In the genomic region with DNA sequence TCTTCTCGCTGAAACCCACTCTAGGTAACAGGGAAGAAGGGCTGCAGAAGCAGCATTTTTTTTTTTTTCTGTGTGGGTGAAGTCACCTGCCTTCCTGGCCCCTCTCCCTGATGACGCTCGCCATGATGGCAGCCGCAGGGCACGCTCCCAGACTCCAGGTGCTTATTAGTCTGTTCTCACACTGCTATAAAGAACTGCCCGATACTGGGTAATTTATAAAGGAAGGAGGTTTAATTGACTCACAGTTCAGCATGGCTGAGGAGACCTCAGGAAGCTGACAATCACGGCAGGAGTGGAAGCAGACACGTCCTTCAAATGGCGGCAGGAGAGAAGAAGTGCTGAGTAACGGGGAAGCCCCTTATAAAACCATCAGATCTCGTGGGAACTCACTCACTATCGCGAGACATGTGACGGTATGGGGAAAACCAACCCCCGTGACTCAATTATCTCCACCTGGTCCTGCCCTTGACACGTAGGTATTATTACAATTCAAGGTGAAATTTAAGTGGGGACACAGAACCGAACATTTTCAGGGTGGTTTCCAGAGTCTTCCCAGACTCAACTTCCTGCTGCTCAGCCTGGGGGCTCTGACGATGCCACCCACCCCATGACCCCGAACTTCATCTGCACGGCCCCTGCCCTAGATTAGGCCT, we compare ENCODE assay signal across 15 cellular contexts. TPM values are rescaled to one million over a fixed set of nuclear protein-coding genes. Genes with fewer than 3 reads are reported as not detected.
A peak's percentile ranks its signal among the peaks of the same experiment; 100 is the strongest.
DNase-seq lines count a peak whose midpoint lies in the region; ATAC-seq and TF ChIP-seq lines count a peak whose summit lies in the region.
"Had no signal": no experiment of that assay in that cellular context is flagged by ENCODE, and none has a peak within 500 bp of the region (broad histone marks: within the 10 kb centered on the region; RNA-seq: fewer than 3 reads in every experiment).

No MANE protein-coding gene starts in this region.

- DNase-seq in activated CD8-positive, alpha-beta T cell treated with anti-CD3 and anti-CD28 coated beads for 36 hours = peak; percentile 48
- DNase-seq in activated CD8-positive, alpha-beta T cell treated with anti-CD3 and anti-CD28 coated beads, Interleukin-2, amount 10 ng/mL, durations not matched to agents 7 days and 5 days = no peak
- peak; percentile 36 for DNase-seq in GM12865 (ENCODE audit: low read depth)
- DNase-seq in NCI-H2029 (lab: John Stamatoyannopoulos, UW) = peak; percentile 40
- no peak for DNase-seq in activated naive CD8-positive, alpha-beta T cell treated with anti-CD3 and anti-CD28 coated beads for 36 hours
- DNase-seq in NCI-H2081 treated with DMSO at 0.1 percent for 48 hours (lab: John Stamatoyannopoulos, UW) = no peak
- DNase-seq: activated gamma-delta T cell treated with Interleukin-2 at 50 U/mL for 16 hours; CD4-positive, CD25-positive, alpha-beta regulatory T cell; glutamatergic neuron; naive B cell; retina; SK-N-SH had no signal

- H3K27ac Mint-ChIP-seq in activated CD8-positive, alpha-beta T cell treated with anti-CD3 and anti-CD28 coated beads for 36 hours = no peak overlapping the region
- H3K27ac Mint-ChIP-seq in activated CD8-positive, alpha-beta T cell treated with anti-CD3 and anti-CD28 coated beads, Interleukin-2, amount 10 ng/mL, durations not matched to agents 7 days and 5 days = no peak overlapping the region
- H3K27ac Mint-ChIP-seq in activated naive CD8-positive, alpha-beta T cell treated with anti-CD3 and anti-CD28 coated beads for 36 hours = no peak overlapping the region
- H3K27ac Mint-ChIP-seq: CD4-positive, CD25-positive, alpha-beta regulatory T cell; WTC11 had no signal

- ATAC-seq in activated CD8-positive, alpha-beta T cell treated with anti-CD3 and anti-CD28 coated beads for 36 hours = peak; percentile 53
- no peak for ATAC-seq in activated CD8-positive, alpha-beta T cell treated with anti-CD3 and anti-CD28 coated beads, Interleukin-2, amount 10 ng/mL, durations not matched to agents 7 days and 5 days
- ATAC-seq in GM19351 (IDR thresholded peaks at IDR 0.05; ENCODE audit: unreplicated experiment) = no peak
- ATAC-seq in GM21576 (IDR thresholded peaks at IDR 0.05; ENCODE audit: unreplicated experiment) = no peak
- ATAC-seq: WTC11 had no signal

- no peaks in the 10 kb centered on the region for H3K9me3 Mint-ChIP-seq in activated CD8-positive, alpha-beta T cell treated with anti-CD3 and anti-CD28 coated beads for 36 hours
- H3K9me3 Mint-ChIP-seq in activated CD8-positive, alpha-beta T cell treated with anti-CD3 and anti-CD28 coated beads, Interleukin-2, amount 10 ng/mL, durations not matched to agents 7 days and 5 days (ENCODE audit: insufficient read depth) = no peaks in the 10 kb centered on the region
- no peaks in the 10 kb centered on the region for H3K9me3 Mint-ChIP-seq in activated naive CD8-positive, alpha-beta T cell treated with anti-CD3 and anti-CD28 coated beads for 36 hours
- H3K9me3 Mint-ChIP-seq: CD4-positive, CD25-positive, alpha-beta regulatory T cell; naive B cell; WTC11 had no signal

- POLR2A ChIA-PET in activated CD8-positive, alpha-beta T cell treated with anti-CD3 and anti-CD28 coated beads for 36 hours (lab: Charles Lee) = no interaction called here
- POLR2A ChIA-PET in activated CD8-positive, alpha-beta T cell treated with anti-CD3 and anti-CD28 coated beads, Interleukin-2, amount 10 ng/mL, durations not matched to agents 7 days and 5 days (lab: Charles Lee) = no interaction called here

- H3K4me3 ChIP-seq in GM12865 (ENCODE audit: low read depth, low read length) = no peak overlapping the region; the same call in 1 of the 2 replicates

- no peaks in the 10 kb centered on the region for H3K36me3 Mint-ChIP-seq in activated CD8-positive, alpha-beta T cell treated with anti-CD3 and anti-CD28 coated beads for 36 hours (ENCODE audit: low read depth)
- H3K36me3 Mint-ChIP-seq in activated CD8-positive, alpha-beta T cell treated with anti-CD3 and anti-CD28 coated beads, Interleukin-2, amount 10 ng/mL, durations not matched to agents 7 days and 5 days (ENCODE audit: low read depth) = no peaks in the 10 kb centered on the region
- H3K36me3 Mint-ChIP-seq in activated naive CD8-positive, alpha-beta T cell treated with anti-CD3 and anti-CD28 coated beads for 36 hours = no peaks in the 10 kb centered on the region
- H3K36me3 Mint-ChIP-seq: CD4-positive, CD25-positive, alpha-beta regulatory T cell; naive B cell; WTC11 had no signal

- no peak for TF ChIP-seq CTCF in activated CD8-positive, alpha-beta T cell treated with anti-CD3 and anti-CD28 coated beads for 36 hours (IDR thresholded peaks at IDR 0.05)
- TF ChIP-seq CTCF in GM12865 (IDR thresholded peaks at IDR 0.05; ENCODE audit: insufficient read depth, low read depth, low read length, missing control alignments) = no peak

- no peaks in the 10 kb centered on the region for H3K4me1 Mint-ChIP-seq in activated CD8-positive, alpha-beta T cell treated with anti-CD3 and anti-CD28 coated beads for 36 hours (ENCODE audit: low read depth)
- H3K4me1 Mint-ChIP-seq in activated CD8-positive, alpha-beta T cell treated with anti-CD3 and anti-CD28 coated beads, Interleukin-2, amount 10 ng/mL, durations not matched to agents 7 days and 5 days (ENCODE audit: low read depth) = no peaks in the 10 kb centered on the region
- no peaks in the 10 kb centered on the region for H3K4me1 Mint-ChIP-seq in activated naive CD8-positive, alpha-beta T cell treated with anti-CD3 and anti-CD28 coated beads for 36 hours
- H3K4me1 Mint-ChIP-seq: CD4-positive, CD25-positive, alpha-beta regulatory T cell; naive B cell; WTC11 had no signal

- peak overlapping the region; percentile 48 for H3K4me3 Mint-ChIP-seq in activated CD8-positive, alpha-beta T cell treated with anti-CD3 and anti-CD28 coated beads for 36 hours
- H3K4me3 Mint-ChIP-seq in activated CD8-positive, alpha-beta T cell treated with anti-CD3 and anti-CD28 coated beads, Interleukin-2, amount 10 ng/mL, durations not matched to agents 7 days and 5 days = no peak overlapping the region
- peak overlapping the region; percentile 35 for H3K4me3 Mint-ChIP-seq in activated naive CD8-positive, alpha-beta T cell treated with anti-CD3 and anti-CD28 coated beads for 36 hours
- H3K4me3 Mint-ChIP-seq: CD4-positive, CD25-positive, alpha-beta regulatory T cell; naive B cell; WTC11 had no signal

- no peaks in the 10 kb centered on the region for H3K27me3 Mint-ChIP-seq in activated CD8-positive, alpha-beta T cell treated with anti-CD3 and anti-CD28 coated beads for 36 hours
- peaks cover 13% of the 10 kb centered on the region for H3K27me3 Mint-ChIP-seq in activated CD8-positive, alpha-beta T cell treated with anti-CD3 and anti-CD28 coated beads, Interleukin-2, amount 10 ng/mL, durations not matched to agents 7 days and 5 days (ENCODE audit: low read depth)
- peaks cover 23% of the 10 kb centered on the region for H3K27me3 Mint-ChIP-seq in activated naive CD8-positive, alpha-beta T cell treated with anti-CD3 and anti-CD28 coated beads for 36 hours

- CTCF ChIA-PET in activated CD8-positive, alpha-beta T cell treated with anti-CD3 and anti-CD28 coated beads for 36 hours (lab: Charles Lee) = no interaction called here
- CTCF ChIA-PET in activated CD8-positive, alpha-beta T cell treated with anti-CD3 and anti-CD28 coated beads, Interleukin-2, amount 10 ng/mL, durations not matched to agents 7 days and 5 days (lab: Charles Lee) = no interaction called here

- intact Hi-C loops in activated CD8-positive, alpha-beta T cell treated with anti-CD3 and anti-CD28 coated beads for 36 hours (cut with micrococcal nuclease) = no loop called here

RNA-seq across cellular contexts. Expression of gene NLRP1, which starts 34.9 kb away (rescaled TPM):
- total RNA-seq in activated CD8-positive, alpha-beta T cell treated with anti-CD3 and anti-CD28 coated beads for 36 hours = 10 to 100 TPM; 26.0 to 28.2 TPM
- total RNA-seq in activated CD8-positive, alpha-beta T cell treated with anti-CD3 and anti-CD28 coated beads, Interleukin-2, amount 10 ng/mL, durations not matched to agents 7 days and 5 days = 10 to 100 TPM; 44.5 to 46.1 TPM
- total RNA-seq in activated naive CD8-positive, alpha-beta T cell treated with anti-CD3 and anti-CD28 coated beads for 36 hours = 10 to 100 TPM; 17.2 to 18.8 TPM

Comparison
In these comparisons a context has a peak if more than half of its experiments do, and no peak if none do; other contexts are left out.
1. DNase-seq: peak in activated CD8-positive, alpha-beta T cell treated with anti-CD3 and anti-CD28 coated beads for 36 hours (single experiment), GM12865 (single experiment) and NCI-H2029 (single experiment); none in activated CD8-positive, alpha-beta T cell treated with anti-CD3 and anti-CD28 coated beads, Interleukin-2, amount 10 ng/mL, durations not matched to agents 7 days and 5 days (single experiment), activated naive CD8-positive, alpha-beta T cell treated with anti-CD3 and anti-CD28 coated beads for 36 hours (single experiment) and NCI-H2081 treated with DMSO at 0.1 percent for 48 hours (single experiment).